In genomic region chr11:43358670-43359431, GRCh38 we compare ENCODE assay signal across 8 cellular contexts.
A peak's percentile ranks its signal among the peaks of the same experiment; 100 is the strongest.
DNase-seq lines count a peak whose midpoint lies in the region; ATAC-seq and TF ChIP-seq lines count a peak whose summit lies in the region.

TSS of gene TTC17 (plus strand) at chr11:43358920. CDS start at chr11:43358955, 35 bp downstream.

- no peak for TF ChIP-seq CTCF in OCI-LY3 (IDR thresholded peaks at IDR 0.05; ENCODE audit: low read depth, low read length)

- peaks cover 34% of the 10 kb centered on the region for H4K20me1 ChIP-seq in OCI-LY3 (ENCODE audit: insufficient read depth, low read length)

- H3K27me3 ChIP-seq in OCI-LY3 (ENCODE audit: low read depth, low read length): no peaks in the 10 kb centered on the region

- H3K4me2 ChIP-seq in OCI-LY3 (ENCODE audit: low read length): peak within 1 kb of the TSS; percentile 89

- DNase-seq in D341Med (ENCODE audit: low spot score) (peak; percentile 94), HuH-7 (ENCODE audit: low spot score) (peak; percentile 81), activated T-cell treated with anti-CD3 and anti-CD28 coated beads for 1 hour (ENCODE audit: low read depth) (peak; percentile 90), epidermal melanocyte (ENCODE audit: insufficient read length, low spot score) (peak; percentile 75), middle frontal gyrus (ENCODE audit: extremely low spot score, low spot score) (peak; percentile 83)
- peak; percentile 90 to 91 for DNase-seq in stimulated activated CD8-positive, alpha-beta memory T cell treated with anti-CD3 and anti-CD28 coated beads, Interleukin-2, amount 100 ng/mL, for 48 hours (ENCODE audit: low read depth in 2 of 2)

- H2AFZ ChIP-seq in OCI-LY3 (ENCODE audit: low read depth, low read length): peak within 1 kb of the TSS; percentile 87

- H3K36me3 ChIP-seq in OCI-LY3 (replicated peaks; ENCODE audit: low read depth, low read length): peaks cover 10% of the 10 kb centered on the region

- peaks cover 18% of the 10 kb centered on the region for H3K4me1 ChIP-seq in OCI-LY3 (ENCODE audit: low read length)

- peak; percentile 95 for ATAC-seq in GM21515 (IDR thresholded peaks at IDR 0.05; ENCODE audit: unreplicated experiment)

- peak within 1 kb of the TSS; percentile 88 for H3K4me3 ChIP-seq in OCI-LY3 (ENCODE audit: low read length)

- H3K9me3 ChIP-seq in OCI-LY3 (ENCODE audit: insufficient read depth, low read length): no peaks in the 10 kb centered on the region

- peak within 1 kb of the TSS; percentile 96 for H3K9ac ChIP-seq in OCI-LY3 (ENCODE audit: low read length)

- H3K27ac ChIP-seq in OCI-LY3 (ENCODE audit: low read length): peak within 1 kb of the TSS; percentile 89

- peaks cover 53% of the 10 kb centered on the region for H3K79me2 ChIP-seq in OCI-LY3 (ENCODE audit: low read length)

Comparison
In these comparisons a context has a peak if more than half of its experiments do, and no peak if none do; other contexts are left out.
1. Peak in every context shown above with its lines: DNase-seq, ATAC-seq, H3K4me3 ChIP-seq and H3K27ac ChIP-seq.